In genomic region chr4:86565641-86566040, GRCh38 we compare ENCODE assay signal across 19 cellular contexts.
"Had no signal": no experiment of that assay in that cellular context is flagged by ENCODE, and none has a peak within 500 bp of the region (broad histone marks: within the 10 kb centered on the region; RNA-seq: fewer than 3 reads in every experiment).

No MANE protein-coding gene starts in this region.

- H3K36me3 Mint-ChIP-seq: stimulated activated effector memory CD8-positive, alpha-beta T cell treated with anti-CD3 and anti-CD28 coated beads, Interleukin-12 subunit alpha, Interleukin-12 subunit beta, amount 100 ng/mL, for 72 hours had no signal

- H3K27ac Mint-ChIP-seq: nephron progenitor cell; stimulated activated effector memory CD8-positive, alpha-beta T cell treated with anti-CD3 and anti-CD28 coated beads, Interleukin-12 subunit alpha, Interleukin-12 subunit beta, amount 100 ng/mL, for 72 hours had no signal

- H3K9me3 ChIP-seq: ascending aorta, esophagus squamous epithelium, heart right ventricle, left ventricle myocardium inferior, stomach had no signal

- H3K27ac ChIP-seq: ascending aorta, coronary artery, esophagus squamous epithelium, heart right ventricle, left ventricle myocardium inferior, stomach had no signal

- H3K36me3 ChIP-seq: ascending aorta, esophagus squamous epithelium, heart right ventricle, left ventricle myocardium inferior, stomach had no signal

- H3K9me3 Mint-ChIP-seq: activated T-cell treated with anti-CD3 and anti-CD28 coated beads, Interleukin-2, amount 50 U/mL, for 4 hours; nephron progenitor cell; stimulated activated effector memory CD8-positive, alpha-beta T cell treated with anti-CD3 and anti-CD28 coated beads, Interleukin-12 subunit alpha, Interleukin-12 subunit beta, amount 100 ng/mL, for 72 hours had no signal

- DNase-seq: activated CD4-positive, alpha-beta T cell treated with anti-CD3 and anti-CD28 coated beads, Interleukin-2, amount 50 U/mL, for 1 hour; activated CD8-positive, alpha-beta memory T cell treated with anti-CD3 and anti-CD28 coated beads, Interleukin-2, amount 50 U/mL, for 4 hours; activated naive CD4-positive, alpha-beta T cell treated with anti-CD3 and anti-CD28 coated beads, Interleukin-2, amount 50 U/mL, for 16 hours; activated T-cell treated with anti-CD3 and anti-CD28 coated beads, Interleukin-2, amount 50 U/mL, for 4 hours; esophagus squamous epithelium; heart right ventricle; kidney glomerular epithelial cell; left ventricle myocardium inferior; mammary epithelial cell; nephron progenitor cell; stimulated activated CD4-positive, alpha-beta T cell treated with anti-CD3 and anti-CD28 coated beads, Interleukin-4, amount 100 ng/mL, for 24 hours; stomach; trophoblast cell had no signal

- H3K4me3 Mint-ChIP-seq: activated T-cell treated with anti-CD3 and anti-CD28 coated beads, Interleukin-2, amount 50 U/mL, for 4 hours; nephron progenitor cell; stimulated activated effector memory CD8-positive, alpha-beta T cell treated with anti-CD3 and anti-CD28 coated beads, Interleukin-12 subunit alpha, Interleukin-12 subunit beta, amount 100 ng/mL, for 72 hours had no signal

- ATAC-seq: activated CD4-positive, CD25-positive, alpha-beta regulatory T cell treated with anti-CD3 and anti-CD28 coated beads, Interleukin-2, amount 50 U/mL, for 24 hours; activated T-cell treated with anti-CD3 and anti-CD28 coated beads, Interleukin-2, amount 50 U/mL, for 4 hours; heart right ventricle; sciatic nerve; stimulated activated effector memory CD8-positive, alpha-beta T cell treated with anti-CD3 and anti-CD28 coated beads, Interleukin-12 subunit alpha, Interleukin-12 subunit beta, amount 100 ng/mL, for 72 hours had no signal

- H3K4me3 ChIP-seq: ascending aorta, coronary artery, esophagus squamous epithelium, heart right ventricle, left ventricle myocardium inferior, smooth muscle cell, stomach had no signal

- H3K4me1 ChIP-seq: ascending aorta, esophagus squamous epithelium, heart right ventricle, left ventricle myocardium inferior had no signal

- H3K27me3 ChIP-seq: ascending aorta, esophagus squamous epithelium, stomach had no signal
